Comparison of ENCODE assay signal across 8 cellular contexts in the genomic region with DNA sequence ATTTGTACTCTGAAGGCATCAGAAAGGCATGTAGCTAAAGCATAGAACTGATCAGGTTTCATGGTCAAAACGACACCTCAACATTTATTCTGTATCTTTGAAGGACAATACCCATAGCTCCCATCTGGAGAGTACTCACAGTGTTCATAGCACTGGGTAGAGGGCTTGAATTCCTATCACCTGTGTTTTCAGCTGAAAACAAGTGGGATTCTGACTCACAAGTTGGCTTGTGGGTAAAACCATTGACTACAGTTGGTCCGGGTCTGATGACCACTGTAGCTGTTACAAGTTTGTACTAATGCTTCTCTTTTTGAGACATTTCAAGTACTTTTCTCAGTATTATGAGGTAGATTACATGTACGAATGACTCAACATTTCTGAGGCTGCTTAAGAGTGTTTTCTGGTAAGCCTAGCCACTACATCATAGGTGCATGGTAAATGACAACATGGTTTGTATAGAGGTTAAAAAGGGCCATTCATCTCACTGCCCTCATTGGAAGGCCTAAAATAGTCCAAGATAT.
A peak's percentile ranks its signal among the peaks of the same experiment; 100 is the strongest.
DNase-seq lines count a peak whose midpoint lies in the region; ATAC-seq, FAIRE-seq and TF ChIP-seq lines count a peak whose summit lies in the region.

No MANE protein-coding gene starts in this region.

- peak overlapping the region; percentile 97 for H3K27ac Mint-ChIP-seq in activated CD8-positive, alpha-beta T cell treated with anti-CD3 and anti-CD28 coated beads for 36 hours

- H3K9ac ChIP-seq in mucosa of rectum (ENCODE audit: low read depth in 1 of 2, low read length in 2 of 2) = no peak overlapping the region

- intact Hi-C loops in activated CD8-positive, alpha-beta T cell treated with anti-CD3 and anti-CD28 coated beads for 36 hours (cut with micrococcal nuclease) = loop anchor here (5.0 kb wide), 1 partner anchor 176 kb away; no protein-coding TSS in a partner anchor
- intact Hi-C loops in lower leg skin (cut with DNase I; ENCODE audit: low total_unique reads) = no loop called here

- 90 to 94% methylated on average over 3 of the region's 3 CpGs for WGBS in lower leg skin, 2 donors

- peak overlapping the region; percentile 3 to 62 for H3K27ac ChIP-seq in mucosa of rectum (ENCODE audit: low read depth in 2 of 2, low read length in 2 of 2)

- no peaks in the 10 kb centered on the region for H3K9me3 ChIP-seq in mucosa of rectum (ENCODE audit: control insufficient read depth in 2 of 2, low read length in 2 of 2)

- DNase-seq in GM18507 (ENCODE audit: extremely low spot score, insufficient read length, low read depth) = no peak
- DNase-seq in activated CD8-positive, alpha-beta T cell treated with anti-CD3 and anti-CD28 coated beads for 36 hours = peak; percentile 78
- DNase-seq in NCI-H446 treated with DMSO at 0.1 percent for 48 hours (lab: John Stamatoyannopoulos, UW) = no peak
- no peak for DNase-seq in lower leg skin (ENCODE audit: low spot score in 2 of 2)

- H3K9me3 Mint-ChIP-seq in activated CD8-positive, alpha-beta T cell treated with anti-CD3 and anti-CD28 coated beads for 36 hours = no peaks in the 10 kb centered on the region

- no peaks in the 10 kb centered on the region for H3K27me3 Mint-ChIP-seq in activated CD8-positive, alpha-beta T cell treated with anti-CD3 and anti-CD28 coated beads for 36 hours

- H3K4me1 Mint-ChIP-seq in activated CD8-positive, alpha-beta T cell treated with anti-CD3 and anti-CD28 coated beads for 36 hours (ENCODE audit: low read depth) = peaks cover 62% of the 10 kb centered on the region

- H3K4me3 ChIP-seq in mucosa of rectum (ENCODE audit: low read length in 2 of 2) (no peak overlapping the region), lower leg skin (ENCODE audit: low read depth, poor library complexity, severe bottlenecking) (no peak overlapping the region)

- no peak for TF ChIP-seq POLR2A in lower leg skin (IDR thresholded peaks at IDR 0.05)

- no peak for TF ChIP-seq CTCF in activated CD8-positive, alpha-beta T cell treated with anti-CD3 and anti-CD28 coated beads for 36 hours (IDR thresholded peaks at IDR 0.05)
- no peak for TF ChIP-seq CTCF in lower leg skin (IDR thresholded peaks at IDR 0.05)

- H3K36me3 Mint-ChIP-seq in activated CD8-positive, alpha-beta T cell treated with anti-CD3 and anti-CD28 coated beads for 36 hours (ENCODE audit: low read depth) = no peaks in the 10 kb centered on the region

- peak overlapping the region; percentile 35 for H3K4me3 Mint-ChIP-seq in activated CD8-positive, alpha-beta T cell treated with anti-CD3 and anti-CD28 coated beads for 36 hours

- POLR2A ChIA-PET in activated CD8-positive, alpha-beta T cell treated with anti-CD3 and anti-CD28 coated beads for 36 hours (lab: Charles Lee) = interaction anchor here (0.9 to 3.4 kb wide), 9 partner anchors 9 to 124 kb away, joined by 3 to 16 read pairs (median 3); no protein-coding TSS in a partner anchor

- H3K27me3 ChIP-seq in mucosa of rectum (ENCODE audit: control insufficient read depth in 2 of 2, insufficient read depth in 2 of 2, low read length in 2 of 2) = no peaks in the 10 kb centered on the region

- peaks cover 14 to 39% of the 10 kb centered on the region in 2 donors for H3K4me1 ChIP-seq in mucosa of rectum (ENCODE audit: control insufficient read depth in 2 of 2, insufficient read depth in 2 of 2, low read length in 2 of 2)

- CTCF ChIA-PET in activated CD8-positive, alpha-beta T cell treated with anti-CD3 and anti-CD28 coated beads for 36 hours (lab: Charles Lee) = interaction anchor here (0.7 to 1.2 kb wide), 3 partner anchors 9 to 158 kb away, joined by 3 to 9 read pairs (median 5); no protein-coding TSS in a partner anchor

- ATAC-seq in HG03280 (IDR thresholded peaks at IDR 0.05; ENCODE audit: unreplicated experiment) (peak; percentile 37), HG02588 (IDR thresholded peaks at IDR 0.05; ENCODE audit: unreplicated experiment) (no peak), GM19328 (IDR thresholded peaks at IDR 0.05; ENCODE audit: unreplicated experiment) (no peak)
- peak; percentile 71 for ATAC-seq in activated CD8-positive, alpha-beta T cell treated with anti-CD3 and anti-CD28 coated beads for 36 hours

- FAIRE-seq in GM18507 (lab: Jason Lieb, UNC) = peak; percentile 69

- no peaks in the 10 kb centered on the region for H3K36me3 ChIP-seq in mucosa of rectum (ENCODE audit: control insufficient read depth in 2 of 2, insufficient read depth in 2 of 2, low read length in 2 of 2)

Comparison
In these comparisons a context has a peak if more than half of its experiments do, and no peak if none do; other contexts are left out.
1. ATAC-seq: peak in HG03280 (single experiment) and activated CD8-positive, alpha-beta T cell treated with anti-CD3 and anti-CD28 coated beads for 36 hours (single experiment); none in HG02588 (single experiment) and GM19328 (single experiment).